ENCODE assay signal across 1 cellular context in the genomic region with DNA sequence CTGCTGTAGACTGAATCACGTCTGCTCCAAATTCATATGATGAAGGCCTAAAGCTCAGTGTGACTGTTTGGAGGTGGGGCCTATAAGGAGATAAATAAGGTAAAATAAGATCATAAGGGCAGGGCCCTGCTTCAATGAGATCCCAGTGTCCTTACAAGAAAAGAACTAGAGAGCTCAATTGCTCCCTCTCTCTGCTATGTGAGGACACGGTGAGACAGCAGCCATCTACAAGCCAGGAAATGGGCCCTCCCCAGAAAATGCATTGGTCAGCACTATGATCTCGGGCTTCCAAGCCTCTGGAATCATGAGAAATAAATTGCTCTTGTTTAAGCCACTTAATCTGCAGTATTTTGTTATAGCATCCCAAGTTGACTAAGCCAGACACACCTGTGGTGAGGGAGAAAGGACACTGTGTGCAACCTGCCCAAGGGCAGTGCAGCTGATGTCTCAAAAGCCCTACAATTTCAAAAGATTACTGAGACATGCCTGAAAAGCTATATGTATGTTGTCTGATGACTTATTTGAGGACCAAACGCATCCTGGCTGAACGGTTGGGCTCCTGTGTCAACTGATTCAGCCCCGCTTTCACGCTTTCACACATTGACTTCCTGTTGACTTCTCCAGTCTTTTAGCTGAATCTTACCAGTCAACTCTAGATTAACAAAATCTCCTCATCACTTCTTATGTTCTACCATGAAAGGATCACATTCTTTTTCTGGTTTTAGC.
TF ChIP-seq lines count a peak whose summit lies in the region.

No MANE protein-coding gene starts in this region.

TF ChIP-seq in GM23338, 12 proteins besides CTCF, POLR2A, EP300 and RAD21 (continued from another document):
- TF ChIP-seq, protein P1, sequence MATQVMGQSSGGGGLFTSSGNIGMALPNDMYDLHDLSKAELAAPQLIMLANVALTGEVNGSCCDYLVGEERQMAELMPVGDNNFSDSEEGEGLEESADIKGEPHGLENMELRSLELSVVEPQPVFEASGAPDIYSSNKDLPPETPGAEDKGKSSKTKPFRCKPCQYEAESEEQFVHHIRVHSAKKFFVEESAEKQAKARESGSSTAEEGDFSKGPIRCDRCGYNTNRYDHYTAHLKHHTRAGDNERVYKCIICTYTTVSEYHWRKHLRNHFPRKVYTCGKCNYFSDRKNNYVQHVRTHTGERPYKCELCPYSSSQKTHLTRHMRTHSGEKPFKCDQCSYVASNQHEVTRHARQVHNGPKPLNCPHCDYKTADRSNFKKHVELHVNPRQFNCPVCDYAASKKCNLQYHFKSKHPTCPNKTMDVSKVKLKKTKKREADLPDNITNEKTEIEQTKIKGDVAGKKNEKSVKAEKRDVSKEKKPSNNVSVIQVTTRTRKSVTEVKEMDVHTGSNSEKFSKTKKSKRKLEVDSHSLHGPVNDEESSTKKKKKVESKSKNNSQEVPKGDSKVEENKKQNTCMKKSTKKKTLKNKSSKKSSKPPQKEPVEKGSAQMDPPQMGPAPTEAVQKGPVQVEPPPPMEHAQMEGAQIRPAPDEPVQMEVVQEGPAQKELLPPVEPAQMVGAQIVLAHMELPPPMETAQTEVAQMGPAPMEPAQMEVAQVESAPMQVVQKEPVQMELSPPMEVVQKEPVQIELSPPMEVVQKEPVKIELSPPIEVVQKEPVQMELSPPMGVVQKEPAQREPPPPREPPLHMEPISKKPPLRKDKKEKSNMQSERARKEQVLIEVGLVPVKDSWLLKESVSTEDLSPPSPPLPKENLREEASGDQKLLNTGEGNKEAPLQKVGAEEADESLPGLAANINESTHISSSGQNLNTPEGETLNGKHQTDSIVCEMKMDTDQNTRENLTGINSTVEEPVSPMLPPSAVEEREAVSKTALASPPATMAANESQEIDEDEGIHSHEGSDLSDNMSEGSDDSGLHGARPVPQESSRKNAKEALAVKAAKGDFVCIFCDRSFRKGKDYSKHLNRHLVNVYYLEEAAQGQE (IDR thresholded peaks at IDR 0.05; ENCODE audit: unreplicated experiment), result no peak
- no peak for TF ChIP-seq ZNF114 (CRISPR knock-in tag; IDR thresholded peaks at IDR 0.05)
TF ChIP-seq in GM23338: peak in this region for 0.
